Comparison of ENCODE assay signal across 8 cellular contexts in genomic region chr14:21103165-21103709, GRCh38.
A peak's percentile ranks its signal among the peaks of the same experiment; 100 is the strongest.
DNase-seq lines count a peak whose midpoint lies in the region; ATAC-seq and TF ChIP-seq lines count a peak whose summit lies in the region.

No MANE protein-coding gene starts in this region.

- H3K4me1 ChIP-seq in endocrine pancreas (ENCODE audit: control insufficient read depth, insufficient read depth, low read length) (no peaks in the 10 kb centered on the region), parathyroid adenoma (peaks cover 52% of the 10 kb centered on the region)

- peak overlapping the region; percentile 97 for H3K27ac ChIP-seq in parathyroid adenoma

- H3K9me3 ChIP-seq in endocrine pancreas (ENCODE audit: control insufficient read depth, low read length) (no peaks in the 10 kb centered on the region), parathyroid adenoma (ENCODE audit: control insufficient read depth, low read length) (no peaks in the 10 kb centered on the region)

- DNase-seq in GM12864 (ENCODE audit: low read depth): no peak
- DNase-seq in MV-4-11 (lab: John Stamatoyannopoulos, UW): peak; percentile 97
- DNase-seq in NK-92 (lab: John Stamatoyannopoulos, UW; ENCODE audit: unreplicated experiment): no peak
- no peak for DNase-seq in DMS153 treated with DMSO at 0.1 percent for 48 hours (lab: John Stamatoyannopoulos, UW; ENCODE audit: unreplicated experiment)

- H3K4me3 ChIP-seq in GM12864 (ENCODE audit: low read depth, low read length) (peak overlapping the region; percentile 79), endocrine pancreas (ENCODE audit: control insufficient read depth, insufficient read depth, low read length) (peak overlapping the region; percentile 77), parathyroid adenoma (ENCODE audit: low read depth, low read length) (peak overlapping the region; percentile 84)

- H3K27me3 ChIP-seq in endocrine pancreas (ENCODE audit: control insufficient read depth, insufficient read depth, low read length): no peaks in the 10 kb centered on the region
- H3K27me3 ChIP-seq in parathyroid adenoma (ENCODE audit: control insufficient read depth, insufficient read depth, low read length): no peaks in the 10 kb centered on the region

- no peak for ATAC-seq in HG02610 (IDR thresholded peaks at IDR 0.05; ENCODE audit: unreplicated experiment)
- ATAC-seq in HG02840 (IDR thresholded peaks at IDR 0.05; ENCODE audit: low FRiP score, unreplicated experiment): no peak

- TF ChIP-seq CTCF in GM12864 (IDR thresholded peaks at IDR 0.05; ENCODE audit: low read depth, low read length, missing control alignments): no peak
- no peak for TF ChIP-seq CTCF in parathyroid adenoma (IDR thresholded peaks at IDR 0.05)

- peak overlapping the region; percentile 91 for H2AFZ ChIP-seq in parathyroid adenoma

- no peaks in the 10 kb centered on the region for H3K36me3 ChIP-seq in endocrine pancreas (ENCODE audit: control insufficient read depth, insufficient read depth, low read length)
- H3K36me3 ChIP-seq in parathyroid adenoma (ENCODE audit: control insufficient read depth, insufficient read depth, low read length): no peaks in the 10 kb centered on the region

- peak overlapping the region; percentile 97 for H3K4me2 ChIP-seq in parathyroid adenoma (ENCODE audit: low read length)

- H3K79me2 ChIP-seq in parathyroid adenoma: peaks cover 21% of the 10 kb centered on the region

- H3K9ac ChIP-seq in endocrine pancreas (ENCODE audit: control insufficient read depth, insufficient read depth, low read length): peak overlapping the region; percentile 71
- H3K9ac ChIP-seq in parathyroid adenoma: no peak overlapping the region
